In genomic region chr4:41693629-41694028, GRCh38 we compare ENCODE assay signal across 8 cellular contexts. TPM values are rescaled to one million over a fixed set of nuclear protein-coding genes. Genes with fewer than 3 reads are reported as not detected.
DNase-seq lines count a peak whose midpoint lies in the region; ATAC-seq and TF ChIP-seq lines count a peak whose summit lies in the region.

No MANE protein-coding gene starts in this region.

- H3K4me1 ChIP-seq in mucosa of descending colon (ENCODE audit: low read depth): no peaks in the 10 kb centered on the region

- H3K36me3 ChIP-seq in mucosa of descending colon (ENCODE audit: low read depth): no peaks in the 10 kb centered on the region

- no peaks in the 10 kb centered on the region for H3K36me3 Mint-ChIP-seq in T-helper 2 cell treated with Interferon-gamma antibody and Interleukin-4, amounts not matched to agents 5 μg/mL and 100 μg/mL, for 36 hours (ENCODE audit: low read depth)

- peaks cover 3% of the 10 kb centered on the region for H3K27me3 Mint-ChIP-seq in T-helper 2 cell treated with Interferon-gamma antibody and Interleukin-4, amounts not matched to agents 5 μg/mL and 100 μg/mL, for 36 hours (ENCODE audit: low read depth)

- in situ Hi-C loops in astrocyte of the cerebellum (cut with HindIII; ENCODE audit: low sequenced_read_pairs): no loop called here

- TF ChIP-seq CTCF in GM10266 (IDR thresholded peaks at IDR 0.05; ENCODE audit: control insufficient read depth, insufficient read depth, low read depth, missing control alignments) (peak; percentile 65), astrocyte of the cerebellum (IDR thresholded peaks at IDR 0.05; ENCODE audit: low read depth, low read length, missing control alignments) (peak; percentile 56), mucosa of descending colon (IDR thresholded peaks at IDR 0.05) (peak; percentile 12)

- H3K4me3 ChIP-seq in astrocyte of the cerebellum (ENCODE audit: low read depth, low read length): no peak overlapping the region
- H3K4me3 ChIP-seq in mucosa of descending colon: no peak overlapping the region

- ATAC-seq in mucosa of descending colon (no peak), GM21825 (IDR thresholded peaks at IDR 0.05; ENCODE audit: unreplicated experiment) (no peak), HG03565 (IDR thresholded peaks at IDR 0.05; ENCODE audit: unreplicated experiment) (no peak)

- peaks cover 1% of the 10 kb centered on the region for H3K4me1 Mint-ChIP-seq in T-helper 2 cell treated with Interferon-gamma antibody and Interleukin-4, amounts not matched to agents 5 μg/mL and 100 μg/mL, for 36 hours (ENCODE audit: low read depth)

- H3K9me3 ChIP-seq in mucosa of descending colon: no peaks in the 10 kb centered on the region

- DNase-seq in GM10266 (ENCODE audit: extremely low spot score) (peak; percentile 6), NCI-H187 treated with DMSO at 0.1 percent for 48 hours (lab: John Stamatoyannopoulos, UW) (peak; percentile 76), astrocyte of the cerebellum (ENCODE audit: low read depth) (peak; percentile 24), mucosa of descending colon (no peak), anterior cingulate cortex (lab: John Stamatoyannopoulos, UW) (no peak)
- no peak for DNase-seq in T-helper 2 cell treated with Interferon-gamma antibody and Interleukin-4, amounts not matched to agents 5 μg/mL and 100 μg/mL, for 36 hours (ENCODE audit: low spot score)

- no peaks in the 10 kb centered on the region for H3K9me3 Mint-ChIP-seq in T-helper 2 cell treated with Interferon-gamma antibody and Interleukin-4, amounts not matched to agents 5 μg/mL and 100 μg/mL, for 36 hours

- intact Hi-C loops in mucosa of descending colon (cut with DNase I, micrococcal nuclease): loop anchor here (5.0 kb wide), 2 partner anchors 189 to 194 kb away; no protein-coding TSS in a partner anchor

- H3K4me3 Mint-ChIP-seq in T-helper 2 cell treated with Interferon-gamma antibody and Interleukin-4, amounts not matched to agents 5 μg/mL and 100 μg/mL, for 36 hours: no peak overlapping the region

- H3K27ac Mint-ChIP-seq in T-helper 2 cell treated with Interferon-gamma antibody and Interleukin-4, amounts not matched to agents 5 μg/mL and 100 μg/mL, for 36 hours: no peak overlapping the region

RNA-seq across cellular contexts. Expression of gene PHOX2B, which starts 54.9 kb away (rescaled TPM):
- 1 to 10 TPM in 1 of 3 donors, under 1 TPM in 2; 0.29 to 4.8 (median 0.55) TPM for total RNA-seq in mucosa of descending colon

Comparison
In these comparisons a context has a peak if more than half of its experiments do, and no peak if none do; other contexts are left out.
1. DNase-seq: peak in GM10266 (single experiment), NCI-H187 treated with DMSO at 0.1 percent for 48 hours (single experiment) and astrocyte of the cerebellum (single experiment); none in mucosa of descending colon (0 of 3), T-helper 2 cell treated with Interferon-gamma antibody and Interleukin-4, amounts not matched to agents 5 μg/mL and 100 μg/mL, for 36 hours (single experiment) and anterior cingulate cortex (0 of 58).
2. CTCF ChIP-seq: peak in every context shown above with its lines; median percentile 65 in GM10266; 56 in astrocyte of the cerebellum; 12 in mucosa of descending colon.